In genomic region chr6:80434951-80435350, GRCh38 we compare ENCODE assay signal across 19 cellular contexts.
"Had no signal": no experiment of that assay in that cellular context is flagged by ENCODE, and none has a peak within 500 bp of the region (broad histone marks: within the 10 kb centered on the region; RNA-seq: fewer than 3 reads in every experiment).

No MANE protein-coding gene starts in this region.

- H3K27me3 ChIP-seq: ascending aorta, body of pancreas had no signal

- H3K4me3 ChIP-seq: ascending aorta, body of pancreas had no signal

- H3K36me3 ChIP-seq: ascending aorta had no signal

- H3K9me3 Mint-ChIP-seq: T-helper 1 cell treated with Interleukin-12 subunit alpha and Interleukin-12 subunit beta and Interleukin-4 antibody, amounts not matched to agents 30 μg/mL and 1 μg/mL, for 36 hours had no signal

- H3K4me1 ChIP-seq: body of pancreas had no signal

- H3K27ac ChIP-seq: ascending aorta, body of pancreas had no signal

- H3K4me3 Mint-ChIP-seq: activated CD8-positive, alpha-beta T cell treated with anti-CD3 and anti-CD28 coated beads for 36 hours; activated naive CD4-positive, alpha-beta T cell treated with anti-CD3 and anti-CD28 coated beads, Interleukin-2, amount 50 U/mL, for 24 hours; activated T-cell treated with anti-CD3 and anti-CD28 coated beads, Interleukin-2, amount 50 U/mL, for 72 hours; T-helper 1 cell treated with Interleukin-12 subunit alpha and Interleukin-12 subunit beta and Interleukin-4 antibody, amounts not matched to agents 30 μg/mL and 1 μg/mL, for 36 hours had no signal

- H3K27ac Mint-ChIP-seq: activated CD8-positive, alpha-beta T cell treated with anti-CD3 and anti-CD28 coated beads for 36 hours; activated naive CD4-positive, alpha-beta T cell treated with anti-CD3 and anti-CD28 coated beads, Interleukin-2, amount 50 U/mL, for 24 hours; activated T-cell treated with anti-CD3 and anti-CD28 coated beads, Interleukin-2, amount 50 U/mL, for 72 hours; T-helper 1 cell treated with Interleukin-12 subunit alpha and Interleukin-12 subunit beta and Interleukin-4 antibody, amounts not matched to agents 30 μg/mL and 1 μg/mL, for 36 hours had no signal

- H3K4me1 Mint-ChIP-seq: activated naive CD4-positive, alpha-beta T cell treated with anti-CD3 and anti-CD28 coated beads, Interleukin-2, amount 50 U/mL, for 24 hours had no signal

- H3K9me3 ChIP-seq: ascending aorta, body of pancreas had no signal

- ATAC-seq: activated CD4-positive, CD25-positive, alpha-beta regulatory T cell treated with anti-CD3 and anti-CD28 coated beads, Interleukin-2, amount 50 U/mL, for 24 hours; activated CD8-positive, alpha-beta T cell treated with anti-CD3 and anti-CD28 coated beads for 36 hours; activated T-cell treated with anti-CD3 and anti-CD28 coated beads, Interleukin-2, amount 50 U/mL, for 72 hours; body of pancreas; PC-3 had no signal

- DNase-seq: activated CD4-positive, alpha-beta T cell treated with anti-CD3 and anti-CD28 coated beads for 4 hours; activated CD8-positive, alpha-beta memory T cell treated with anti-CD3 and anti-CD28 coated beads, Interleukin-2, amount 50 U/mL, for 4 hours; activated CD8-positive, alpha-beta T cell treated with anti-CD3 and anti-CD28 coated beads for 36 hours; activated T-cell treated with anti-CD3 and anti-CD28 coated beads, Interleukin-2, amount 50 U/mL, for 72 hours; amniotic stem cell; body of pancreas; MM.1S; NCI-H1105 treated with DMSO at 0.1 percent for 48 hours; NCI-H146; NCI-H187 treated with DMSO at 0.1 percent for 48 hours; NCI-H2081 treated with DMSO at 0.1 percent for 48 hours; NCI-H446; NCI-H524; SHP77 had no signal

- H3K27me3 Mint-ChIP-seq: activated CD8-positive, alpha-beta T cell treated with anti-CD3 and anti-CD28 coated beads for 36 hours; activated naive CD4-positive, alpha-beta T cell treated with anti-CD3 and anti-CD28 coated beads, Interleukin-2, amount 50 U/mL, for 24 hours had no signal
